Comparison of ENCODE assay signal across 23 cellular contexts in the genomic region with DNA sequence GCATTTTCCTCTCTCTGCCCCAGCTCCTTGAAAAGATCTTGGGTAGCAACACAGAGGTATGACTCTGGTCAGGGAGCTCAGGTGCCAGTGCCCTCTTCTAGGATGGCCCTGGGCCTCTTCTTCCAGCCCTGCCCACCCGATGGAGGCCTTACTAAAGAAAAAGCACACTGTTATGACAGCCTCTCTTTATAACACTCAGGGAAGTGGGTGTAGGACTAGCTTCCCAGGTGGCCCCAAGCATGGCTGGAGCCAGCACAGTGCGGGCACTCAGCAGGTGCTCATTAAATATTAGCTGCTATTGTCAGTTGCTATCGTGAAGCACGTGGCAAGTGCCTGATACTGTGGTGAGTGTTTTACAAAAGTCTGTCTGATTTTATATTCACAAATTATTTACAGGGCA.
DNase-seq lines count a peak whose midpoint lies in the region; ATAC-seq and TF ChIP-seq lines count a peak whose summit lies in the region.
"Had no signal": no experiment of that assay in that cellular context is flagged by ENCODE, and none has a peak within 500 bp of the region (broad histone marks: within the 10 kb centered on the region; RNA-seq: fewer than 3 reads in every experiment).

No MANE protein-coding gene starts in this region.

- H4K20me1 ChIP-seq in neural progenitor cell (ENCODE audit: low read depth): no peaks in the 10 kb centered on the region

- H3K9ac ChIP-seq in neural progenitor cell: no peak overlapping the region
- H3K9ac ChIP-seq: KMS-11 had no signal

- H3K4me3 Mint-ChIP-seq in activated CD8-positive, alpha-beta memory T cell treated with anti-CD3 and anti-CD28 coated beads, Interleukin-2, amount 10 ng/mL, durations not matched to agents 7 days and 5 days: no peak overlapping the region
- no peak overlapping the region for H3K4me3 Mint-ChIP-seq in neural progenitor cell
- H3K4me3 Mint-ChIP-seq: B cell, CD14-positive monocyte had no signal

- H3K27me3 ChIP-seq in neural progenitor cell: no peaks in the 10 kb centered on the region
- H3K27me3 ChIP-seq: SJSA1 had no signal

- H3K79me2 ChIP-seq in neural progenitor cell (ENCODE audit: low read depth): no peaks in the 10 kb centered on the region

- H3K4me3 ChIP-seq in coronary artery (no peak overlapping the region), neural progenitor cell (no peak overlapping the region)
- H3K4me3 ChIP-seq: SJSA1 had no signal

- H3F3A ChIP-seq in neural progenitor cell (ENCODE audit: low read depth): no peaks in the 10 kb centered on the region

- H3K4me2 ChIP-seq in neural progenitor cell: no peak overlapping the region
- H3K4me2 ChIP-seq: KMS-11 had no signal

- H3K27ac Mint-ChIP-seq in activated CD8-positive, alpha-beta memory T cell treated with anti-CD3 and anti-CD28 coated beads, Interleukin-2, amount 10 ng/mL, durations not matched to agents 7 days and 5 days: no peak overlapping the region
- H3K27ac Mint-ChIP-seq in neural progenitor cell: peak overlapping the region; percentile 57
- H3K27ac Mint-ChIP-seq: B cell, CD14-positive monocyte had no signal

- H3K27me3 Mint-ChIP-seq in activated CD8-positive, alpha-beta memory T cell treated with anti-CD3 and anti-CD28 coated beads, Interleukin-2, amount 10 ng/mL, durations not matched to agents 7 days and 5 days: peaks cover 25% of the 10 kb centered on the region
- peaks cover 12% of the 10 kb centered on the region for H3K27me3 Mint-ChIP-seq in neural progenitor cell (ENCODE audit: insufficient read depth, low read depth)

- H3K4me1 Mint-ChIP-seq in activated CD8-positive, alpha-beta memory T cell treated with anti-CD3 and anti-CD28 coated beads, Interleukin-2, amount 10 ng/mL, durations not matched to agents 7 days and 5 days: peaks cover 7% of the 10 kb centered on the region
- peaks cover 38% of the 10 kb centered on the region for H3K4me1 Mint-ChIP-seq in neural progenitor cell

- no peaks in the 10 kb centered on the region for H3K36me3 ChIP-seq in neural progenitor cell
- H3K36me3 ChIP-seq: SJSA1 had no signal

- H3K9me3 ChIP-seq in neural progenitor cell (ENCODE audit: low read depth): no peaks in the 10 kb centered on the region
- H3K9me3 ChIP-seq: SJSA1 had no signal

- peak overlapping the region; percentile 87 for H2AFZ ChIP-seq in neural progenitor cell (replicated peaks)

- H3K27ac ChIP-seq in coronary artery: no peak overlapping the region
- no peak overlapping the region for H3K27ac ChIP-seq in neural progenitor cell
- H3K27ac ChIP-seq: KMS-11, SJSA1 had no signal

- H3K4me1 ChIP-seq in neural progenitor cell: peaks cover 8% of the 10 kb centered on the region
- H3K4me1 ChIP-seq: SJSA1 had no signal

- H3K36me3 Mint-ChIP-seq in activated CD8-positive, alpha-beta memory T cell treated with anti-CD3 and anti-CD28 coated beads, Interleukin-2, amount 10 ng/mL, durations not matched to agents 7 days and 5 days: no peaks in the 10 kb centered on the region
- H3K36me3 Mint-ChIP-seq in neural progenitor cell: no peaks in the 10 kb centered on the region
- H3K36me3 Mint-ChIP-seq: CD14-positive monocyte had no signal

- no peak for TF ChIP-seq CTCF in coronary artery (IDR thresholded peaks at IDR 0.05)
- no peak for TF ChIP-seq CTCF in neural progenitor cell (IDR thresholded peaks at IDR 0.05)

- no peaks in the 10 kb centered on the region for H3K9me3 Mint-ChIP-seq in activated CD8-positive, alpha-beta memory T cell treated with anti-CD3 and anti-CD28 coated beads, Interleukin-2, amount 10 ng/mL, durations not matched to agents 7 days and 5 days (ENCODE audit: low read depth)
- H3K9me3 Mint-ChIP-seq in neural progenitor cell: peaks cover 9% of the 10 kb centered on the region

- ATAC-seq in activated CD8-positive, alpha-beta memory T cell treated with anti-CD3 and anti-CD28 coated beads, Interleukin-2, amount 10 ng/mL, durations not matched to agents 7 days and 5 days: no peak
- ATAC-seq: HCT116, Right ventricle myocardium inferior had no signal

- DNase-seq in activated CD8-positive, alpha-beta memory T cell treated with anti-CD3 and anti-CD28 coated beads, Interleukin-2, amount 50 U/mL, for 48 hours: peak; percentile 7
- DNase-seq in activated CD8-positive, alpha-beta memory T cell treated with anti-CD3 and anti-CD28 coated beads, Interleukin-2, amount 10 ng/mL, durations not matched to agents 7 days and 5 days: no peak
- DNase-seq in coronary artery (ENCODE audit: low spot score) (peak; percentile 47), neural progenitor cell (ENCODE audit: low spot score) (no peak), ureter (ENCODE audit: low spot score) (peak; percentile 15), occipital lobe (lab: John Stamatoyannopoulos, UW) (no peak)
- no peak for DNase-seq in activated CD4-positive, alpha-beta T cell treated with anti-CD3 and anti-CD28 coated beads for 48 hours
- DNase-seq: EL, GF-D8, GOT3, NCI-H1105, NCI-H146, NCI-H2029, NCI-H2171, NCI-H446 treated with DMSO at 0.1 percent for 48 hours, NCI-H526 treated with DMSO at 0.1 percent for 48 hours, OCI-M1 had no signal

- CTCF ChIA-PET in activated CD8-positive, alpha-beta memory T cell treated with anti-CD3 and anti-CD28 coated beads, Interleukin-2, amount 10 ng/mL, durations not matched to agents 7 days and 5 days (lab: Charles Lee): no interaction called here

Comparison
In these comparisons a context has a peak if more than half of its experiments do, and no peak if none do; other contexts are left out.
1. DNase-seq: peak in activated CD8-positive, alpha-beta memory T cell treated with anti-CD3 and anti-CD28 coated beads, Interleukin-2, amount 50 U/mL, for 48 hours (single experiment), coronary artery (single experiment) and ureter (single experiment); none in activated CD8-positive, alpha-beta memory T cell treated with anti-CD3 and anti-CD28 coated beads, Interleukin-2, amount 10 ng/mL, durations not matched to agents 7 days and 5 days (single experiment), neural progenitor cell (single experiment), activated CD4-positive, alpha-beta T cell treated with anti-CD3 and anti-CD28 coated beads for 48 hours (single experiment) and occipital lobe (single experiment).